ENCODE assay signal across 8 cellular contexts in genomic region chr15:90232941-90233700, GRCh38. TPM values are rescaled to one million over a fixed set of nuclear protein-coding genes. Genes with fewer than 3 reads are reported as not detected.
DNase-seq lines count a peak whose midpoint lies in the region; ATAC-seq and TF ChIP-seq lines count a peak whose summit lies in the region.

No MANE protein-coding gene starts in this region.

- intact Hi-C loops in body of pancreas (cut with DNase I): no loop called here

- ATAC-seq in GM19468 (IDR thresholded peaks at IDR 0.05; ENCODE audit: extremely low read depth, unreplicated experiment) (peak; percentile 5), body of pancreas (peak; percentile 56)

- H3K27me3 ChIP-seq in HL-60 (ENCODE audit: insufficient read depth, poor library complexity, severe bottlenecking): no peaks in the 10 kb centered on the region
- no peaks in the 10 kb centered on the region for H3K27me3 ChIP-seq in body of pancreas

- H3K4me3 ChIP-seq in HL-60 (replicated peaks; ENCODE audit: insufficient read depth, low read length): peak overlapping the region; percentile 76
- peak overlapping the region; percentile 36 to 98 for H3K4me3 ChIP-seq in body of pancreas

- TF ChIP-seq CTCF in HL-60 (IDR thresholded peaks at IDR 0.05; ENCODE audit: insufficient read depth, low read length) (no peak), body of pancreas (IDR thresholded peaks at IDR 0.05) (peak; percentile 43 to 81 (median 77))

- peak overlapping the region; percentile 80 for H3K27ac ChIP-seq in HL-60 (replicated peaks)
- H3K27ac ChIP-seq in body of pancreas: peak overlapping the region; percentile 93 to 98 (median 95)

- peaks cover 37% of the 10 kb centered on the region for H3K36me3 Mint-ChIP-seq in T-helper 1 cell treated with Interleukin-12 subunit alpha and Interleukin-12 subunit beta and Interleukin-4 antibody, amounts not matched to agents 30 μg/mL and 1 μg/mL, for 36 hours (ENCODE audit: low read depth)

- DNase-seq in D341Med (ENCODE audit: low spot score) (peak; percentile 77), HL-60 (ENCODE audit: low read depth in 1 of 2, low spot score in 1 of 2) (peak; percentile 65 to 68), body of pancreas (peak; percentile 83 to 91 (median 88)), iPS-NIHi7 (ENCODE audit: extremely low spot score) (peak; percentile 79), HPDE6-E6E7 (ENCODE audit: extremely low spot score) (no peak)
- DNase-seq in stimulated activated CD4-positive, alpha-beta T cell treated with anti-CD3 and anti-CD28 coated beads, Interleukin-15, amount 100 ng/mL, for 48 hours (ENCODE audit: low read depth in 2 of 2): peak; percentile 43 to 51

- H3K27me3 Mint-ChIP-seq in T-helper 1 cell treated with Interleukin-12 subunit alpha and Interleukin-12 subunit beta and Interleukin-4 antibody, amounts not matched to agents 30 μg/mL and 1 μg/mL, for 36 hours (ENCODE audit: low read depth): no peaks in the 10 kb centered on the region

- no peaks in the 10 kb centered on the region for H3K9me3 ChIP-seq in body of pancreas

- 1 to 4% methylated on average over 8 to 30 of the region's 30 CpGs for WGBS in body of pancreas, 2 donors

- peaks cover 0 to 3% of the 10 kb centered on the region in 2 donors for H3K36me3 ChIP-seq in body of pancreas (replicated peaks in 1 of 2; ENCODE audit: insufficient read depth in 1 of 2, low read depth in 2 of 2)

- peaks cover 47% of the 10 kb centered on the region for H3K4me1 Mint-ChIP-seq in T-helper 1 cell treated with Interleukin-12 subunit alpha and Interleukin-12 subunit beta and Interleukin-4 antibody, amounts not matched to agents 30 μg/mL and 1 μg/mL, for 36 hours (ENCODE audit: low read depth)

- peak overlapping the region; percentile 88 for H3K27ac Mint-ChIP-seq in T-helper 1 cell treated with Interleukin-12 subunit alpha and Interleukin-12 subunit beta and Interleukin-4 antibody, amounts not matched to agents 30 μg/mL and 1 μg/mL, for 36 hours

- H3K4me3 Mint-ChIP-seq in T-helper 1 cell treated with Interleukin-12 subunit alpha and Interleukin-12 subunit beta and Interleukin-4 antibody, amounts not matched to agents 30 μg/mL and 1 μg/mL, for 36 hours: peak overlapping the region; percentile 97

- peak in 2 of 3 donors; percentile 41 to 49 for TF ChIP-seq POLR2A in body of pancreas (IDR thresholded peaks at IDR 0.05)

- H3K9me3 Mint-ChIP-seq in T-helper 1 cell treated with Interleukin-12 subunit alpha and Interleukin-12 subunit beta and Interleukin-4 antibody, amounts not matched to agents 30 μg/mL and 1 μg/mL, for 36 hours: no peaks in the 10 kb centered on the region

- peaks cover 63% of the 10 kb centered on the region for H3K4me1 ChIP-seq in body of pancreas

RNA-seq across cellular contexts. Expression of gene CIB1, which starts 0.6 kb away (rescaled TPM):
- total RNA-seq in body of pancreas: 10 to 100 TPM; 36.6 to 59.0 TPM

RNA-seq across cellular contexts. Expression of gene GDPGP1, which starts 0.9 kb away (rescaled TPM):
- total RNA-seq in body of pancreas: 1 to 10 TPM in 1 of 2 donors, under 1 TPM in 1; 0.33 to 5.2 TPM

RNA-seq across cellular contexts. Expression of gene TTLL13, which starts 16.2 kb away (rescaled TPM):
- total RNA-seq in body of pancreas: not detected

RNA-seq across cellular contexts. Expression of gene SEMA4B, which starts 32.0 kb away (rescaled TPM):
- total RNA-seq in body of pancreas: 10 to 100 TPM; 42.8 to 63.9 TPM

RNA-seq across cellular contexts. Expression of gene NGRN, which starts 32.4 kb away (rescaled TPM):
- 10 to 100 TPM; 27.4 to 27.8 TPM for total RNA-seq in body of pancreas
